ENCODE assay signal across 8 cellular contexts in the genomic region with DNA sequence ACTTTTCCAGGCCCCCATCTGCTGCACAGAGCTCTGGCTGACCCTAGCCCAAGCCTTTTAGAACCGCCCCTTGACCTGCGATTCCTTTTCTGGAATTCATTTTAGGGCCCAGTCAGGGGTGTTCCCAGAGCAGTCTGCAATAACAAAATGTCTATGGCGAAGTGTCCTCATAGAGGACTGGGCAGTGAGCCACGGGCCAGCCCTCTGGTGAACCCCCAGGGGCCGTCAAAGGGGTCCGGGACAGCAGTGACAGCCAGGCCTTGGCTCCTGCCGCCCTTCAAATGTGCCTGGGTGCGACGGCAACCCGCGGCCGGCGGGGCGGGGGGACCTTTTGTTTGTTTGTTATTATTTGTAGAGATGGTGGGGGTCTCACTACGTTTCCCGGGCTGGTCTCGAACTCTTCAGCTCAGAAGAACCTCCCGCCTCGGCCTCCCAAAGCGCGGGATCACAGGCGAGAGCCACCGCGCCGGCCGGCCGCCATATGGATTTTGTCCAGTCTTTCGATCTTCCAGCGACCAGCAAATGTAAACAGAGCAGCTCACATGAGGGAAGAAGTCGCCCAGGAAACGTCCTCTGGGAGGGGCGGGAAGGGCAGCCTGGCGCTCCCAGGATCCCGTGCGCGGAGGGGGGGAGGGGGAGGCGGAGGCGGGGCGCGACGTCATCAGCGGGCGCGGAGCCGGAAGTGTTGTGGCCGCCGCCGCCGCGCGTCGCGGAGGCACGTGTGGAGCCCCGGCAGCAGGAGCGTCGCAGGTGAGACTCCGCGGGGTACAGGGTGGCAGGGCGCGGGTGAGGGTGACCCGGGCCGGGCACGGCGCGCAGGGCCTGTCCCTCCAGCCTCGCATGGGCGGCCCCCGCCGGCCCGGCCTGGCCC. TPM values are rescaled to one million over a fixed set of nuclear protein-coding genes. Genes with fewer than 3 reads are reported as not detected.
A peak's percentile ranks its signal among the peaks of the same experiment; 100 is the strongest.
DNase-seq lines count a peak whose midpoint lies in the region; ATAC-seq and TF ChIP-seq lines count a peak whose summit lies in the region.

A gene (plus strand): TSS at position 685 of the 871 bp plus-strand sequence. CDS start 783 bp downstream, outside the sequence.

- TF ChIP-seq CTCF in CD4-positive, alpha-beta T cell (IDR thresholded peaks at IDR 0.05): no peak
- no peak for TF ChIP-seq CTCF in osteoblast (IDR thresholded peaks at IDR 0.05; ENCODE audit: extremely low read depth, low read depth, low read length)
- TF ChIP-seq CTCF in thoracic aorta (IDR thresholded peaks at IDR 0.05): no peak

- H3K4me1 ChIP-seq in osteoblast (ENCODE audit: insufficient read depth, low read length) (peaks cover 25% of the 10 kb centered on the region), thoracic aorta (ENCODE audit: control insufficient read depth in 1 of 2, low read depth in 2 of 2) (peaks cover 21 to 45% of the 10 kb centered on the region in 2 donors)

- peak within 1 kb of the TSS; percentile 96 for H3K4me3 Mint-ChIP-seq in CD4-positive, alpha-beta T cell
- peak within 1 kb of the TSS; percentile 94 for H3K4me3 Mint-ChIP-seq in activated naive CD8-positive, alpha-beta T cell

- peaks cover 23% of the 10 kb centered on the region for H4K20me1 ChIP-seq in osteoblast (ENCODE audit: insufficient read depth, low read length)

- POLR2A ChIA-PET in CD4-positive, alpha-beta T cell (lab: Charles Lee): interaction anchor here (0.7 to 2.5 kb wide), 4 partner anchors 10 to 33 kb away, joined by 3 to 17 read pairs (median 6); a partner anchor contains a TSS

- peaks cover 8% of the 10 kb centered on the region for H3K36me3 Mint-ChIP-seq in CD4-positive, alpha-beta T cell (ENCODE audit: low read depth)
- H3K36me3 Mint-ChIP-seq in activated naive CD8-positive, alpha-beta T cell: no peaks in the 10 kb centered on the region

- no peaks in the 10 kb centered on the region for H3K27me3 ChIP-seq in CD4-positive, alpha-beta T cell (ENCODE audit: control insufficient read depth, insufficient read depth, low read length)
- H3K27me3 ChIP-seq in osteoblast (ENCODE audit: insufficient read depth, low read length) (peaks cover 9% of the 10 kb centered on the region), thoracic aorta (replicated peaks; ENCODE audit: insufficient read depth) (no peaks in the 10 kb centered on the region)

- peak; percentile 91 for ATAC-seq in CD4-positive, alpha-beta T cell (ENCODE audit: poor library complexity)
- peak; percentile 37 for ATAC-seq in GM21576 (IDR thresholded peaks at IDR 0.05; ENCODE audit: unreplicated experiment)
- peak; percentile 86 for ATAC-seq in SK-N-SH treated with all-trans-retinoic acid at 6 μM for 48 hours
- ATAC-seq in thoracic aorta (ENCODE audit: insufficient number of reproducible peaks, low FRiP score, low read depth): peak; percentile 81

- no peaks in the 10 kb centered on the region for H3K9me3 ChIP-seq in CD4-positive, alpha-beta T cell (ENCODE audit: control insufficient read depth, low read length)
- H3K9me3 ChIP-seq in osteoblast (ENCODE audit: low read depth, low read length): no peaks in the 10 kb centered on the region
- H3K9me3 ChIP-seq in thoracic aorta: no peaks in the 10 kb centered on the region

- peaks cover 36% of the 10 kb centered on the region for H3K4me1 Mint-ChIP-seq in CD4-positive, alpha-beta T cell (ENCODE audit: low read depth)
- H3K4me1 Mint-ChIP-seq in activated naive CD8-positive, alpha-beta T cell (ENCODE audit: low read depth): peaks cover 31% of the 10 kb centered on the region

- DNase-seq in CD4-positive, alpha-beta T cell: peak; percentile 63 to 84 (median 72)
- DNase-seq in MV-4-11 (lab: John Stamatoyannopoulos, UW) (peak; percentile 70), glomerular visceral epithelial cell (ENCODE audit: extremely low spot score) (peak; percentile 89), osteoblast (ENCODE audit: insufficient read length, low spot score, missing footprints) (peak; percentile 100), thoracic aorta (ENCODE audit: low spot score) (peak; percentile 49)

- no peaks in the 10 kb centered on the region for H3K9me3 Mint-ChIP-seq in CD4-positive, alpha-beta T cell
- H3K9me3 Mint-ChIP-seq in activated naive CD8-positive, alpha-beta T cell (ENCODE audit: low read depth): no peaks in the 10 kb centered on the region

- CTCF ChIA-PET in CD4-positive, alpha-beta T cell (lab: Charles Lee): interaction anchor here (1.4 to 1.8 kb wide), 2 partner anchors 10 kb away, joined by 3 to 7 read pairs; no protein-coding TSS in a partner anchor

- peak within 1 kb of the TSS; percentile 87 for H3K4me2 ChIP-seq in osteoblast (ENCODE audit: insufficient read depth, low read length)

- H2AFZ ChIP-seq in osteoblast (ENCODE audit: low read length): peak within 1 kb of the TSS; percentile 70

- H3K79me2 ChIP-seq in osteoblast (ENCODE audit: insufficient read depth, low read length): peaks cover 40% of the 10 kb centered on the region

- peak within 1 kb of the TSS; percentile 92 for H3K4me3 ChIP-seq in osteoblast (ENCODE audit: insufficient read depth, low read length)
- H3K4me3 ChIP-seq in thoracic aorta: peak within 1 kb of the TSS; percentile 99

- H3K27ac ChIP-seq in CD4-positive, alpha-beta T cell (ENCODE audit: low read depth, low read length): peak within 1 kb of the TSS; percentile 61
- H3K27ac ChIP-seq in osteoblast (ENCODE audit: low read depth, low read length) (peak within 1 kb of the TSS; percentile 82), thoracic aorta (peak within 1 kb of the TSS; percentile 54 to 81)

- H3K27me3 Mint-ChIP-seq in CD4-positive, alpha-beta T cell: peaks cover 4% of the 10 kb centered on the region
- H3K27me3 Mint-ChIP-seq in activated naive CD8-positive, alpha-beta T cell: no peaks in the 10 kb centered on the region

- H3K27ac Mint-ChIP-seq in CD4-positive, alpha-beta T cell: peak within 1 kb of the TSS; percentile 92
- peak within 1 kb of the TSS; percentile 96 for H3K27ac Mint-ChIP-seq in activated naive CD8-positive, alpha-beta T cell

- intact Hi-C loops in CD4-positive, alpha-beta T cell (cut with DNase I, micrococcal nuclease): loop anchor here (1.0 to 5.0 kb wide), 4 partner anchors 34 to 144 kb away; a partner anchor contains a TSS

- H3K36me3 ChIP-seq in osteoblast (ENCODE audit: insufficient read depth, low read length): peaks cover 4% of the 10 kb centered on the region
- peaks cover under 1% of the 10 kb centered on the region for H3K36me3 ChIP-seq in thoracic aorta

TF ChIP-seq in SK-N-SH treated with all-trans-retinoic acid at 6 μM for 48 hours, 23 proteins besides CTCF, POLR2A, EP300 and RAD21 (continues in another document):
- TF ChIP-seq ARNTL (CRISPR knock-in tag; IDR thresholded peaks at IDR 0.05; ENCODE audit: borderline replicate concordance, low read depth): no peak
- no peak for TF ChIP-seq BACH2 (CRISPR knock-in tag; IDR thresholded peaks at IDR 0.05; ENCODE audit: borderline replicate concordance)
- TF ChIP-seq ZNF70 (CRISPR knock-in tag; IDR thresholded peaks at IDR 0.05): no peak
- TF ChIP-seq PPARA (CRISPR knock-in tag; IDR thresholded peaks at IDR 0.05; ENCODE audit: borderline replicate concordance): no peak
- TF ChIP-seq, protein P1, sequence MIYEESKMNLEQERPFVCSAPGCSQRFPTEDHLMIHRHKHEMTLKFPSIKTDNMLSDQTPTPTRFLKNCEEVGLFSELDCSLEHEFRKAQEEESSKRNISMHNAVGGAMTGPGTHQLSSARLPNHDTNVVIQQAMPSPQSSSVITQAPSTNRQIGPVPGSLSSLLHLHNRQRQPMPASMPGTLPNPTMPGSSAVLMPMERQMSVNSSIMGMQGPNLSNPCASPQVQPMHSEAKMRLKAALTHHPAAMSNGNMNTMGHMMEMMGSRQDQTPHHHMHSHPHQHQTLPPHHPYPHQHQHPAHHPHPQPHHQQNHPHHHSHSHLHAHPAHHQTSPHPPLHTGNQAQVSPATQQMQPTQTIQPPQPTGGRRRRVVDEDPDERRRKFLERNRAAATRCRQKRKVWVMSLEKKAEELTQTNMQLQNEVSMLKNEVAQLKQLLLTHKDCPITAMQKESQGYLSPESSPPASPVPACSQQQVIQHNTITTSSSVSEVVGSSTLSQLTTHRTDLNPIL (CRISPR knock-in tag; IDR thresholded peaks at IDR 0.05; ENCODE audit: low read depth): no peak
- TF ChIP-seq, protein P2, sequence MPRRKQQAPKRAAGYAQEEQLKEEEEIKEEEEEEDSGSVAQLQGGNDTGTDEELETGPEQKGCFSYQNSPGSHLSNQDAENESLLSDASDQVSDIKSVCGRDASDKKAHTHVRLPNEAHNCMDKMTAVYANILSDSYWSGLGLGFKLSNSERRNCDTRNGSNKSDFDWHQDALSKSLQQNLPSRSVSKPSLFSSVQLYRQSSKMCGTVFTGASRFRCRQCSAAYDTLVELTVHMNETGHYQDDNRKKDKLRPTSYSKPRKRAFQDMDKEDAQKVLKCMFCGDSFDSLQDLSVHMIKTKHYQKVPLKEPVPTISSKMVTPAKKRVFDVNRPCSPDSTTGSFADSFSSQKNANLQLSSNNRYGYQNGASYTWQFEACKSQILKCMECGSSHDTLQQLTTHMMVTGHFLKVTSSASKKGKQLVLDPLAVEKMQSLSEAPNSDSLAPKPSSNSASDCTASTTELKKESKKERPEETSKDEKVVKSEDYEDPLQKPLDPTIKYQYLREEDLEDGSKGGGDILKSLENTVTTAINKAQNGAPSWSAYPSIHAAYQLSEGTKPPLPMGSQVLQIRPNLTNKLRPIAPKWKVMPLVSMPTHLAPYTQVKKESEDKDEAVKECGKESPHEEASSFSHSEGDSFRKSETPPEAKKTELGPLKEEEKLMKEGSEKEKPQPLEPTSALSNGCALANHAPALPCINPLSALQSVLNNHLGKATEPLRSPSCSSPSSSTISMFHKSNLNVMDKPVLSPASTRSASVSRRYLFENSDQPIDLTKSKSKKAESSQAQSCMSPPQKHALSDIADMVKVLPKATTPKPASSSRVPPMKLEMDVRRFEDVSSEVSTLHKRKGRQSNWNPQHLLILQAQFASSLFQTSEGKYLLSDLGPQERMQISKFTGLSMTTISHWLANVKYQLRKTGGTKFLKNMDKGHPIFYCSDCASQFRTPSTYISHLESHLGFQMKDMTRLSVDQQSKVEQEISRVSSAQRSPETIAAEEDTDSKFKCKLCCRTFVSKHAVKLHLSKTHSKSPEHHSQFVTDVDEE (CRISPR knock-in tag; IDR thresholded peaks at IDR 0.05): no peak
- TF ChIP-seq OSR1 (CRISPR knock-in tag; IDR thresholded peaks at IDR 0.05): no peak

RNA-seq across cellular contexts. Expression of the gene that starts here (rescaled TPM):
- 1 to 10 TPM; 9.2 to 9.8 TPM for total RNA-seq in CD4-positive, alpha-beta T cell
- total RNA-seq in osteoblast (9.0 and 10.6 TPM in 2 replicates), thoracic aorta (10 to 100 TPM; 18.6 to 18.8 TPM)

Comparison
In these comparisons a context has a peak if more than half of its experiments do, and no peak if none do; other contexts are left out.
1. Peak in every context shown above with its lines: DNase-seq, ATAC-seq, H3K4me3 ChIP-seq and H3K27ac ChIP-seq.
2. ATAC-seq: peak in every context shown above with its lines; median percentile 91 in CD4-positive, alpha-beta T cell; 86 in SK-N-SH treated with all-trans-retinoic acid at 6 μM for 48 hours; 81 in thoracic aorta; 37 in GM21576.
3. DNase-seq: peak in every context shown above with its lines; median percentile 100 in osteoblast; 89 in glomerular visceral epithelial cell; 72 in CD4-positive, alpha-beta T cell; 70 in MV-4-11; 49 in thoracic aorta.